In genomic region chr9:72334658-72335337, GRCh38 we compare ENCODE assay signal across 25 cellular contexts. TPM values are rescaled to one million over a fixed set of nuclear protein-coding genes. Genes with fewer than 3 reads are reported as not detected.
DNase-seq lines count a peak whose midpoint lies in the region; ATAC-seq, FAIRE-seq and TF ChIP-seq lines count a peak whose summit lies in the region.
"Had no signal": no experiment of that assay in that cellular context is flagged by ENCODE, and none has a peak within 500 bp of the region (broad histone marks: within the 10 kb centered on the region; RNA-seq: fewer than 3 reads in every experiment).

No MANE protein-coding gene starts in this region.

- no peaks in the 10 kb centered on the region for H4K20me1 ChIP-seq in MM.1S (ENCODE audit: insufficient read depth, low read length)

- no peaks in the 10 kb centered on the region for H3K27me3 ChIP-seq in MM.1S (replicated peaks; ENCODE audit: insufficient read depth, low read length)
- H3K27me3 ChIP-seq in bronchial epithelial cell (ENCODE audit: control insufficient read depth, insufficient read depth, low read length): no peaks in the 10 kb centered on the region
- H3K27me3 ChIP-seq in foreskin keratinocyte: no peaks in the 10 kb centered on the region
- H3K27me3 ChIP-seq: BE2C had no signal

- no peak for FAIRE-seq in bronchial epithelial cell (lab: Jason Lieb, UNC)
- FAIRE-seq: A204.1, GM12878, GM19239 had no signal

- H3K79me2 ChIP-seq in MM.1S (ENCODE audit: low read length): no peaks in the 10 kb centered on the region

- intact Hi-C loops in Right ventricle myocardium superior (cut with DNase I): no loop called here

- H3K4me3 Mint-ChIP-seq in natural killer cell treated with Interleukin-12 subunit alpha and Interleukin-12 subunit beta and Interleukin-15 and Interleukin-18, amount 100 ng/mL, for 72 hours: no peak overlapping the region
- H3K4me3 Mint-ChIP-seq: CD4-positive, CD25-positive, alpha-beta regulatory T cell; CD8-positive, alpha-beta memory T cell; HFFc6 had no signal

- H3K36me3 ChIP-seq in MM.1S (replicated peaks; ENCODE audit: insufficient read depth, low read length) (no peaks in the 10 kb centered on the region), bronchial epithelial cell (ENCODE audit: control insufficient read depth, insufficient read depth, low read length) (no peaks in the 10 kb centered on the region)
- H3K36me3 ChIP-seq: BE2C had no signal

- 0 out of 2 replicates have a peak overlapping the region, but pooled peaks have one; percentile 4 for H2AFZ ChIP-seq in MM.1S (ENCODE audit: low read length)
- H2AFZ ChIP-seq: GM23248 had no signal

- peak; percentile 46 for ATAC-seq in foreskin keratinocyte
- ATAC-seq in GM18868 (IDR thresholded peaks at IDR 0.05; ENCODE audit: unreplicated experiment): no peak
- ATAC-seq in Right ventricle myocardium superior (ENCODE audit: poor library complexity): no peak
- no peak for ATAC-seq in natural killer cell treated with Interleukin-12 subunit alpha and Interleukin-12 subunit beta and Interleukin-15 and Interleukin-18, amount 100 ng/mL, for 72 hours
- ATAC-seq: GM12878, HCT116 had no signal

- H3K9me3 Mint-ChIP-seq in natural killer cell treated with Interleukin-12 subunit alpha and Interleukin-12 subunit beta and Interleukin-15 and Interleukin-18, amount 100 ng/mL, for 72 hours: no peaks in the 10 kb centered on the region
- H3K9me3 Mint-ChIP-seq: CD8-positive, alpha-beta memory T cell; HFFc6 had no signal

- H3F3A ChIP-seq in MM.1S (ENCODE audit: insufficient read depth, low read length): no peaks in the 10 kb centered on the region

- peak overlapping the region; percentile 38; the same call in 1 of the 2 replicates for H3K4me2 ChIP-seq in MM.1S (ENCODE audit: low read depth, low read length)

- H3K4me1 ChIP-seq in MM.1S (ENCODE audit: low read length) (no peaks in the 10 kb centered on the region), foreskin keratinocyte (no peaks in the 10 kb centered on the region)
- H3K4me1 ChIP-seq: BE2C had no signal

- no peaks in the 10 kb centered on the region for H3K9me2 ChIP-seq in MM.1S (replicated peaks; ENCODE audit: insufficient read depth, low read length)

- no peaks in the 10 kb centered on the region for H3K27me3 Mint-ChIP-seq in natural killer cell treated with Interleukin-12 subunit alpha and Interleukin-12 subunit beta and Interleukin-15 and Interleukin-18, amount 100 ng/mL, for 72 hours

- no peak overlapping the region for H3K4me3 ChIP-seq in MM.1S (ENCODE audit: low read length)
- H3K4me3 ChIP-seq in bronchial epithelial cell (ENCODE audit: low read depth, low read length): no peak overlapping the region
- H3K4me3 ChIP-seq: GM12878, GM23248 had no signal

- H3K9me3 ChIP-seq in MM.1S (replicated peaks; ENCODE audit: insufficient read depth, low read length): no peaks in the 10 kb centered on the region
- H3K9me3 ChIP-seq: BE2C had no signal

- no peak overlapping the region for H3K9ac ChIP-seq in MM.1S (ENCODE audit: low read length)
- H3K9ac ChIP-seq: GM23248 had no signal

- H3K4me1 Mint-ChIP-seq in natural killer cell treated with Interleukin-12 subunit alpha and Interleukin-12 subunit beta and Interleukin-15 and Interleukin-18, amount 100 ng/mL, for 72 hours (ENCODE audit: low read depth in 2 of 2): peaks cover 0 to 3% of the 10 kb centered on the region in 2 donors
- H3K4me1 Mint-ChIP-seq: CD4-positive, CD25-positive, alpha-beta regulatory T cell; CD8-positive, alpha-beta memory T cell had no signal

- TF ChIP-seq CTCF in MM.1S (IDR thresholded peaks at IDR 0.05; ENCODE audit: low read length) (no peak), bronchial epithelial cell (IDR thresholded peaks at IDR 0.05; ENCODE audit: insufficient read depth, low read length, severe bottlenecking) (no peak), foreskin keratinocyte (conservative IDR thresholded peaks at IDR 0.05) (no peak)

- H3K27ac ChIP-seq in MM.1S (ENCODE audit: low read length): peak overlapping the region; percentile 53; the same call in 1 of the 2 replicates
- no peak overlapping the region for H3K27ac ChIP-seq in foreskin keratinocyte
- H3K27ac ChIP-seq: GM23248 had no signal

- no peaks in the 10 kb centered on the region for H3K36me3 Mint-ChIP-seq in natural killer cell treated with Interleukin-12 subunit alpha and Interleukin-12 subunit beta and Interleukin-15 and Interleukin-18, amount 100 ng/mL, for 72 hours
- H3K36me3 Mint-ChIP-seq: CD4-positive, CD25-positive, alpha-beta regulatory T cell had no signal

- H3K27ac Mint-ChIP-seq in natural killer cell treated with Interleukin-12 subunit alpha and Interleukin-12 subunit beta and Interleukin-15 and Interleukin-18, amount 100 ng/mL, for 72 hours: no peak overlapping the region
- H3K27ac Mint-ChIP-seq: CD4-positive, CD25-positive, alpha-beta regulatory T cell; CD8-positive, alpha-beta memory T cell; HFFc6 had no signal

- DNase-seq in HT1080 (ENCODE audit: low read depth): peak; percentile 9
- peak; percentile 15 for DNase-seq in MM.1S
- peak; percentile 32 for DNase-seq in bronchial epithelial cell (ENCODE audit: low read depth)
- DNase-seq in foreskin keratinocyte: no peak
- no peak for DNase-seq in Right ventricle myocardium superior
- no peak for DNase-seq in NOMO-1 treated with dmso at 0.1 percent for 144 hours (lab: John Stamatoyannopoulos, UW; ENCODE audit: unreplicated experiment)
- DNase-seq in natural killer cell treated with Interleukin-12 subunit alpha and Interleukin-12 subunit beta and Interleukin-15 and Interleukin-18, amount 100 ng/mL, for 72 hours (ENCODE audit: low spot score): no peak
- DNase-seq: ACHN; BE2C; C1 segment of cervical spinal cord; CD4-positive, CD25-positive, alpha-beta regulatory T cell; CD8-positive, alpha-beta memory T cell; COR-L47; DMS 273 treated with DMSO at 0.1 percent for 48 hours; DMS53; DND-41; EL; GM23248; H7; HFFc6 had no signal

RNA-seq across cellular contexts. Expression of gene ZFAND5, which starts 30.2 kb away (rescaled TPM):
- 93.4 and 112 TPM in 2 replicates for total RNA-seq in HT1080 (2014; rRNA removed; shearing (Covaris generic))
- 110 and 120 TPM in 2 replicates for polyA plus RNA-seq in HT1080 (2015; cell fraction: cytosol; rRNA removed)
- polyA plus RNA-seq in HT1080 (2015; cell fraction: nucleus; rRNA removed): 138 and 149 TPM in 2 replicates
- total RNA-seq in bronchial epithelial cell (36.1 and 60.9 TPM in 2 replicates), foreskin keratinocyte (63.3 and 91.5 TPM in 2 replicates), Right ventricle myocardium superior (180 TPM)
- 33.6 and 41.8 TPM in 2 replicates for polyA plus RNA-seq in foreskin keratinocyte
- 100 to 1,000 TPM; 102 to 115 TPM for total RNA-seq in natural killer cell treated with Interleukin-12 subunit alpha and Interleukin-12 subunit beta and Interleukin-15 and Interleukin-18, amount 100 ng/mL, for 72 hours

Comparison
In these comparisons a context has a peak if more than half of its experiments do, and no peak if none do; other contexts are left out.
1. DNase-seq: peak in HT1080 (single experiment), MM.1S (single experiment) and bronchial epithelial cell (single experiment); none in foreskin keratinocyte (0 of 2), Right ventricle myocardium superior (single experiment), NOMO-1 treated with dmso at 0.1 percent for 144 hours (single experiment) and natural killer cell treated with Interleukin-12 subunit alpha and Interleukin-12 subunit beta and Interleukin-15 and Interleukin-18, amount 100 ng/mL, for 72 hours (single experiment).